Comparison of ENCODE assay signal across 9 cellular contexts in genomic region chr10:128178319-128178937, GRCh38. TPM values are rescaled to one million over a fixed set of nuclear protein-coding genes. Genes with fewer than 3 reads are reported as not detected.
A peak's percentile ranks its signal among the peaks of the same experiment; 100 is the strongest.
DNase-seq lines count a peak whose midpoint lies in the region; ATAC-seq, FAIRE-seq and TF ChIP-seq lines count a peak whose summit lies in the region.
"Had no signal": no experiment of that assay in that cellular context is flagged by ENCODE, and none has a peak within 500 bp of the region (broad histone marks: within the 10 kb centered on the region; RNA-seq: fewer than 3 reads in every experiment).

No MANE protein-coding gene starts in this region.

- peak; percentile 6 to 38 (median 26) for DNase-seq in CD4-positive, alpha-beta T cell
- DNase-seq in activated T-cell treated with anti-CD3 and anti-CD28 coated beads, Interleukin-2, amount 50 U/mL, for 48 hours = peak; percentile 60 to 69
- DNase-seq in keratinocyte (ENCODE audit: low read depth, low spot score) (no peak), tibial artery (no peak)

- no peaks in the 10 kb centered on the region for H3K27me3 Mint-ChIP-seq in CD4-positive, alpha-beta T cell

- no peaks in the 10 kb centered on the region for H3K9me3 ChIP-seq in CD4-positive, alpha-beta T cell (ENCODE audit: control insufficient read depth, low read length)
- H3K9me3 ChIP-seq in OCI-LY1 (ENCODE audit: low read length) (no peaks in the 10 kb centered on the region), keratinocyte (ENCODE audit: control insufficient read depth, low read depth, low read length) (peaks cover 2% of the 10 kb centered on the region), tibial artery (peaks cover 0 to 18% (median 0%) of the 10 kb centered on the region in 3 donors)

- no peak overlapping the region for H3K9ac ChIP-seq in OCI-LY1 (ENCODE audit: low read length)
- H3K9ac ChIP-seq in keratinocyte (ENCODE audit: control insufficient read depth, extremely low read depth, insufficient read depth, low read length) = no peak overlapping the region

- H3K4me1 Mint-ChIP-seq in CD4-positive, alpha-beta T cell (ENCODE audit: low read depth) = peaks cover 28% of the 10 kb centered on the region

- peaks cover 8% of the 10 kb centered on the region for H3K9me3 Mint-ChIP-seq in CD4-positive, alpha-beta T cell

- H3K4me3 Mint-ChIP-seq in CD4-positive, alpha-beta T cell = no peak overlapping the region
- H3K4me3 Mint-ChIP-seq: IgD-negative memory B cell had no signal

- H3F3A ChIP-seq in OCI-LY1 (ENCODE audit: insufficient read depth, low read length) = no peaks in the 10 kb centered on the region

- H3K27me3 ChIP-seq in CD4-positive, alpha-beta T cell (ENCODE audit: control insufficient read depth, insufficient read depth, low read length) = no peaks in the 10 kb centered on the region
- H3K27me3 ChIP-seq in OCI-LY1 (ENCODE audit: insufficient read depth, low read length) = peaks cover 4% of the 10 kb centered on the region; the same call in 1 of the 2 replicates
- H3K27me3 ChIP-seq in keratinocyte (ENCODE audit: control insufficient read depth, extremely low read depth, insufficient read depth, low read length) = no peaks in the 10 kb centered on the region
- H3K27me3 ChIP-seq in tibial artery = peaks cover 0 to 7% of the 10 kb centered on the region in 2 donors

- CTCF ChIA-PET in CD4-positive, alpha-beta T cell (lab: Charles Lee) = interaction anchor here (0.6 to 2.1 kb wide), 4 partner anchors 10 to 34 kb away, joined by 3 to 9 read pairs (median 4); no protein-coding TSS in a partner anchor

- no peaks in the 10 kb centered on the region for H3K36me3 Mint-ChIP-seq in CD4-positive, alpha-beta T cell (ENCODE audit: low read depth)
- H3K36me3 Mint-ChIP-seq: IgD-negative memory B cell had no signal

- H3K4me3 ChIP-seq in OCI-LY1 (ENCODE audit: low read depth, low read length, poor library complexity, severe bottlenecking) = no peak overlapping the region
- no peak overlapping the region for H3K4me3 ChIP-seq in keratinocyte (ENCODE audit: control insufficient read depth in 2 of 3, extremely low read depth in 1 of 3, insufficient read depth in 2 of 3, low read depth in 1 of 3, low read length in 3 of 3)
- H3K4me3 ChIP-seq in tibial artery = no peak overlapping the region

- intact Hi-C loops in CD4-positive, alpha-beta T cell (cut with DNase I, micrococcal nuclease) = no loop called here
- intact Hi-C loops in tibial artery (cut with DNase I; ENCODE audit: low total_unique reads) = no loop called here

- no peak overlapping the region for H3K27ac ChIP-seq in CD4-positive, alpha-beta T cell (ENCODE audit: low read depth, low read length)
- H3K27ac ChIP-seq in OCI-LY1 (ENCODE audit: low read depth, low read length, poor library complexity, severe bottlenecking) = no peak overlapping the region
- no peak overlapping the region for H3K27ac ChIP-seq in keratinocyte (ENCODE audit: control insufficient read depth, insufficient read depth, low read length)
- H3K27ac ChIP-seq in tibial artery = no peak overlapping the region

- H3K9me2 ChIP-seq in OCI-LY1 (ENCODE audit: low read depth, low read length) = no peaks in the 10 kb centered on the region

- H3K9me1 ChIP-seq in keratinocyte (ENCODE audit: control insufficient read depth, extremely low read depth, insufficient read depth, low read length) = no peaks in the 10 kb centered on the region

- H3K79me2 ChIP-seq in OCI-LY1 (ENCODE audit: insufficient read depth, low read length) (no peaks in the 10 kb centered on the region), keratinocyte (ENCODE audit: control insufficient read depth, insufficient read depth, low read length) (no peaks in the 10 kb centered on the region)

- FAIRE-seq in keratinocyte (lab: Jason Lieb, UNC) = no peak

- POLR2A ChIA-PET in CD4-positive, alpha-beta T cell (lab: Charles Lee) = interaction anchor here (0.8 to 1.2 kb wide), 2 partner anchors 34 to 35 kb away, joined by 3 read pairs; no protein-coding TSS in a partner anchor

- H3K4me1 ChIP-seq in OCI-LY1 (ENCODE audit: insufficient read depth, low read length, severe bottlenecking) (no peaks in the 10 kb centered on the region), keratinocyte (ENCODE audit: control insufficient read depth, extremely low read depth, insufficient read depth, low read length) (peaks cover 3% of the 10 kb centered on the region), tibial artery (no peaks in the 10 kb centered on the region)

- H2AFZ ChIP-seq in OCI-LY1 (ENCODE audit: low read length) (no peak overlapping the region), keratinocyte (ENCODE audit: control insufficient read depth, low read length) (no peak overlapping the region)

- dilution Hi-C loops in keratinocyte (cut with MboI; ENCODE audit: extremely low pct_ligation_motif_present, low sequenced_read_pairs) = no loop called here

- H3K36me3 ChIP-seq in OCI-LY1 (ENCODE audit: insufficient read depth, low read length) (no peaks in the 10 kb centered on the region), keratinocyte (ENCODE audit: control insufficient read depth in 2 of 2, extremely low read depth in 1 of 2, insufficient read depth in 2 of 2, low read length in 2 of 2) (no peaks in the 10 kb centered on the region), tibial artery (no peaks in the 10 kb centered on the region)

- no peak overlapping the region for H3K27ac Mint-ChIP-seq in CD4-positive, alpha-beta T cell
- H3K27ac Mint-ChIP-seq: IgD-negative memory B cell had no signal

- peak; percentile 59 for ATAC-seq in CD4-positive, alpha-beta T cell (ENCODE audit: poor library complexity)
- ATAC-seq in GM21447 (IDR thresholded peaks at IDR 0.05; ENCODE audit: unreplicated experiment) (peak; percentile 69), GM18517 (IDR thresholded peaks at IDR 0.05; ENCODE audit: unreplicated experiment) (no peak), GM18861 (IDR thresholded peaks at IDR 0.05; ENCODE audit: unreplicated experiment) (no peak)

- H3K4me2 ChIP-seq in OCI-LY1 (ENCODE audit: low read length) = no peak overlapping the region
- H3K4me2 ChIP-seq in keratinocyte (ENCODE audit: control insufficient read depth, extremely low read depth, insufficient read depth, low read depth, low read length) = no peak overlapping the region

- peak; percentile 42 for TF ChIP-seq CTCF in CD4-positive, alpha-beta T cell (IDR thresholded peaks at IDR 0.05)
- TF ChIP-seq CTCF in OCI-LY1 (IDR thresholded peaks at IDR 0.05; ENCODE audit: low read length) = peak; percentile 69
- peak; percentile 61 to 77 (median 70) for TF ChIP-seq CTCF in keratinocyte (optimal IDR thresholded peaks at IDR 0.05 in 1 of 3, IDR thresholded peaks at IDR 0.05 in 1 of 3, conservative IDR thresholded peaks at IDR 0.05 in 1 of 3; ENCODE audit: extremely low read depth in 1 of 3, insufficient read depth in 2 of 3, low read length in 3 of 3)
- TF ChIP-seq CTCF in tibial artery (IDR thresholded peaks at IDR 0.05) = no peak

- H4K20me1 ChIP-seq in OCI-LY1 (ENCODE audit: insufficient read depth, low read length) (no peaks in the 10 kb centered on the region), keratinocyte (ENCODE audit: control insufficient read depth, extremely low read depth, insufficient read depth, low read length) (no peaks in the 10 kb centered on the region)

RNA-seq across cellular contexts. Expression of gene MKI67, which starts 52.2 kb away (rescaled TPM):
- 1 to 10 TPM in 1 of 2 experiments, under 1 TPM in 1; 0.92 to 1.2 TPM for total RNA-seq in CD4-positive, alpha-beta T cell
- 0.95 to 12.2 TPM (median 10.4 TPM) in 3 replicates for polyA plus RNA-seq in keratinocyte
- polyA plus RNA-seq in keratinocyte (2011; ENCODE audit: low read depth) = 0.26 TPM
- polyA plus RNA-seq in keratinocyte (2011; cell fraction: cytosol; rRNA removed) = 2.1 and 2.9 TPM in 2 replicates
- 5.8 and 7.6 TPM in 2 replicates for polyA plus RNA-seq in keratinocyte (2011; cell fraction: nucleus; rRNA removed)
- polyA plus RNA-seq in keratinocyte (2012; ENCODE audit: low replicate concordance) = 0.08 and 17.2 TPM in 2 replicates
- polyA minus RNA-seq in keratinocyte = 1.1 to 19.1 TPM (median 11.9 TPM) in 3 replicates
- 2.9 TPM for polyA minus RNA-seq in keratinocyte (2011; cell fraction: cytosol; rRNA and poly(A)+ RNA removed)
- polyA minus RNA-seq in keratinocyte (2011; cell fraction: nucleus; rRNA and poly(A)+ RNA removed) = 3.5 and 6.3 TPM in 2 replicates

Comparison
In these comparisons a context has a peak if more than half of its experiments do, and no peak if none do; other contexts are left out.
1. ATAC-seq: peak in CD4-positive, alpha-beta T cell (single experiment) and GM21447 (single experiment); none in GM18517 (single experiment) and GM18861 (single experiment).
2. DNase-seq: peak in CD4-positive, alpha-beta T cell (10 of 10) and activated T-cell treated with anti-CD3 and anti-CD28 coated beads, Interleukin-2, amount 50 U/mL, for 48 hours (2 of 2); none in keratinocyte (single experiment) and tibial artery (0 of 2).
3. CTCF ChIP-seq: peak in CD4-positive, alpha-beta T cell (single experiment), OCI-LY1 (single experiment) and keratinocyte (3 of 3); none in tibial artery (0 of 2).